19 cellular contexts compared by ENCODE assay signal in genomic region chr3:122915300-122916055, GRCh38.
A peak's percentile ranks its signal among the peaks of the same experiment; 100 is the strongest.
DNase-seq lines count a peak whose midpoint lies in the region; TF ChIP-seq lines count a peak whose summit lies in the region.
"Had no signal": no experiment of that assay in that cellular context is flagged by ENCODE, and none has a peak within 500 bp of the region (broad histone marks: within the 10 kb centered on the region; RNA-seq: fewer than 3 reads in every experiment).

No MANE protein-coding gene starts in this region.

- H3K4me3 ChIP-seq in BLaER1, result no peak overlapping the region
- no peak overlapping the region for H3K4me3 ChIP-seq in OCI-LY7 (ENCODE audit: low read depth, low read length, poor library complexity, severe bottlenecking)
- no peak overlapping the region for H3K4me3 ChIP-seq in osteoblast (ENCODE audit: insufficient read depth, low read length)
- H3K4me3 ChIP-seq: MG63 had no signal

- H3K36me3 ChIP-seq in BLaER1 (no peaks in the 10 kb centered on the region), OCI-LY7 (ENCODE audit: insufficient read depth, low read length) (no peaks in the 10 kb centered on the region), osteoblast (ENCODE audit: insufficient read depth, low read length) (no peaks in the 10 kb centered on the region)
- H3K36me3 ChIP-seq: MG63 had no signal

- H2AFZ ChIP-seq in OCI-LY7 (ENCODE audit: low read length), result no peak overlapping the region
- H2AFZ ChIP-seq in osteoblast (ENCODE audit: low read length), result no peak overlapping the region

- H3K9me3 Mint-ChIP-seq in activated CD4-positive, alpha-beta memory T cell treated with anti-CD3 and anti-CD28 coated beads for 36 hours, result no peaks in the 10 kb centered on the region
- H3K9me3 Mint-ChIP-seq: CD4-positive, alpha-beta memory T cell; T-cell had no signal

- H3K27me3 ChIP-seq in BLaER1, result peaks cover 6% of the 10 kb centered on the region; the same call in 1 of the 2 replicates
- peaks cover 25% of the 10 kb centered on the region for H3K27me3 ChIP-seq in osteoblast (ENCODE audit: insufficient read depth, low read length)

- peak overlapping the region; percentile 66 for H3K4me2 ChIP-seq in BLaER1
- peak overlapping the region; percentile 6; the same call in 1 of the 2 replicates for H3K4me2 ChIP-seq in OCI-LY7 (ENCODE audit: low read length)
- H3K4me2 ChIP-seq in osteoblast (ENCODE audit: insufficient read depth, low read length), result no peak overlapping the region

- TF ChIP-seq CTCF in GM10266 (IDR thresholded peaks at IDR 0.05; ENCODE audit: control insufficient read depth, insufficient read depth, low read depth, missing control alignments) (no peak), OCI-LY7 (conservative IDR thresholded peaks at IDR 0.05; ENCODE audit: low read length) (no peak), osteoblast (IDR thresholded peaks at IDR 0.05; ENCODE audit: extremely low read depth, low read depth, low read length) (no peak)

- no peak overlapping the region for H3K4me3 Mint-ChIP-seq in activated CD4-positive, alpha-beta memory T cell treated with anti-CD3 and anti-CD28 coated beads for 36 hours
- H3K4me3 Mint-ChIP-seq: CD4-positive, alpha-beta memory T cell; T-cell had no signal

- peaks cover 18% of the 10 kb centered on the region for H3K27me3 Mint-ChIP-seq in activated CD4-positive, alpha-beta memory T cell treated with anti-CD3 and anti-CD28 coated beads for 36 hours

- DNase-seq in GM10266 (ENCODE audit: extremely low spot score), result peak; percentile 11
- DNase-seq in OCI-LY7 (ENCODE audit: low spot score), result no peak
- DNase-seq in osteoblast (ENCODE audit: insufficient read length, low spot score, missing footprints), result peak; percentile 8
- no peak for DNase-seq in NCI-H226
- DNase-seq in DMS79 treated with DMSO at 0.1 percent for 48 hours (lab: John Stamatoyannopoulos, UW), result no peak
- DNase-seq in activated CD4-positive, alpha-beta memory T cell treated with anti-CD3 and anti-CD28 coated beads for 36 hours, result no peak
- DNase-seq: CD4-positive, alpha-beta memory T cell; COR-L47; DMS53; MG63; NCI-H2029; NCI-H446 treated with DMSO at 0.1 percent for 48 hours; NCI-H526; NCI-H82; NK-92 treated with Interleukin-12 subunit alpha and Interleukin-12 subunit beta, amount 100 ng/mL, for 24 hours; SHP77; T-cell had no signal

- H3K9me3 ChIP-seq in BLaER1 (peaks cover 11% of the 10 kb centered on the region; the same call in 1 of the 2 replicates), OCI-LY7 (ENCODE audit: low read length) (no peaks in the 10 kb centered on the region), osteoblast (ENCODE audit: low read depth, low read length) (no peaks in the 10 kb centered on the region)
- H3K9me3 ChIP-seq: MG63 had no signal

- no peak overlapping the region for H3K27ac Mint-ChIP-seq in activated CD4-positive, alpha-beta memory T cell treated with anti-CD3 and anti-CD28 coated beads for 36 hours
- H3K27ac Mint-ChIP-seq: CD4-positive, alpha-beta memory T cell; T-cell had no signal

- CTCF ChIA-PET in OCI-LY7 (lab: Charles Lee; ENCODE audit: unreplicated experiment), result no interaction called here
- CTCF ChIA-PET in activated CD4-positive, alpha-beta memory T cell treated with anti-CD3 and anti-CD28 coated beads for 36 hours (lab: Charles Lee), result no interaction called here

- no TSS peak for BruUV-seq in OCI-LY7 (replicated peaks; lab: Mats Ljungman, UMichigan)

- H3K36me3 Mint-ChIP-seq in activated CD4-positive, alpha-beta memory T cell treated with anti-CD3 and anti-CD28 coated beads for 36 hours, result no peaks in the 10 kb centered on the region
- H3K36me3 Mint-ChIP-seq: CD4-positive, alpha-beta memory T cell; T-cell had no signal

- H3K9me2 ChIP-seq in OCI-LY7 (ENCODE audit: insufficient read depth, low read length), result no peaks in the 10 kb centered on the region

- H3K9ac ChIP-seq in BLaER1, result no peak overlapping the region

- peaks cover 4% of the 10 kb centered on the region for H3K4me1 Mint-ChIP-seq in activated CD4-positive, alpha-beta memory T cell treated with anti-CD3 and anti-CD28 coated beads for 36 hours (ENCODE audit: low read depth)

- H4K20me1 ChIP-seq in BLaER1 (no peaks in the 10 kb centered on the region), OCI-LY7 (ENCODE audit: insufficient read depth, low read length) (no peaks in the 10 kb centered on the region), osteoblast (ENCODE audit: insufficient read depth, low read length) (no peaks in the 10 kb centered on the region)

- no peaks in the 10 kb centered on the region for H3K79me2 ChIP-seq in OCI-LY7 (ENCODE audit: insufficient read depth, low read depth, low read length)
- no peaks in the 10 kb centered on the region for H3K79me2 ChIP-seq in osteoblast (ENCODE audit: insufficient read depth, low read length)

- intact Hi-C loops in OCI-LY7 (cut with micrococcal nuclease; ENCODE audit: unreplicated experiment), result no loop called here
- intact Hi-C loops in activated CD4-positive, alpha-beta memory T cell treated with anti-CD3 and anti-CD28 coated beads for 36 hours (cut with micrococcal nuclease), result no loop called here

- H3K4me1 ChIP-seq in BLaER1 (peaks cover 23% of the 10 kb centered on the region), OCI-LY7 (ENCODE audit: insufficient read depth, low read length, poor library complexity, severe bottlenecking) (peaks cover 11% of the 10 kb centered on the region), osteoblast (ENCODE audit: insufficient read depth, low read length) (no peaks in the 10 kb centered on the region)

- POLR2A ChIA-PET in OCI-LY7 (lab: Charles Lee), result interaction anchor here (0.7 kb wide), 1 partner anchor 14 kb away, joined by 3 read pairs; no protein-coding TSS in a partner anchor
- POLR2A ChIA-PET in activated CD4-positive, alpha-beta memory T cell treated with anti-CD3 and anti-CD28 coated beads for 36 hours (lab: Charles Lee), result no interaction called here

- no peak overlapping the region for H3K27ac ChIP-seq in BLaER1
- H3K27ac ChIP-seq in OCI-LY7 (ENCODE audit: low read depth, low read length, poor library complexity, severe bottlenecking), result no peak overlapping the region
- H3K27ac ChIP-seq in osteoblast (ENCODE audit: low read depth, low read length), result no peak overlapping the region
- H3K27ac ChIP-seq: RWPE1 had no signal

Comparison
In these comparisons a context has a peak if more than half of its experiments do, and no peak if none do; other contexts are left out.
1. DNase-seq: peak in GM10266 (single experiment) and osteoblast (single experiment); none in OCI-LY7 (single experiment), NCI-H226 (single experiment), DMS79 treated with DMSO at 0.1 percent for 48 hours (single experiment) and activated CD4-positive, alpha-beta memory T cell treated with anti-CD3 and anti-CD28 coated beads for 36 hours (single experiment).